ENCODE assay signal across 8 cellular contexts in the genomic region with DNA sequence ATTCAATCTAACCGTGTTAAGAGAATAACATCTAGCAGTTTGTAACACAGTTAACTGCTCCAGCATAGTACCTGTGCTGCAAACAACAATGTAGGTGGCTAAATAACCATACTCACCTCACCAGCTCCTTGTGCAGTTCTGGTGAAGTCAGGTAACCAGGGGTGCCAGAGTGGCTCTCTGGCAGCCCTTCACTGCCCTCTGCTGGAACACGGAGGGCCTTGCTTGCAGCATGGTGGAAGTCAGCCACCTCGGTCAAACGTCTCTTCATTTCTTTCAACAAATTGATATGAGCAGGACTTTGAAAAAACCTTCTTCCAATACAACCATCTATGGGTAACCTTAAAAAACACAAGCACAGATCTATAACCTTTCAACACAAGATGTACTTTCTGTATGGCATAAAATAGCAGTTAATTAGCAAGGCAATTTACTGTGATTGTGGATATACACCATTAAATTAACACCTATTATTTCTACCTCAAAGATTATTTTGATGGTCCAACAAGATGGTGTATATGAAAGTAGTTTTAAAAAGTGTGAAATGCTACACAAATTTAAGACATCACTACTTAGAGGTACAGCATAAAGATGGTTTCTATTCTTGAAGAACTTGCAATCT. TPM values are rescaled to one million over a fixed set of nuclear protein-coding genes. Genes with fewer than 3 reads are reported as not detected.
A peak's percentile ranks its signal among the peaks of the same experiment; 100 is the strongest.
DNase-seq lines count a peak whose midpoint lies in the region; ATAC-seq and TF ChIP-seq lines count a peak whose summit lies in the region.

No MANE protein-coding gene starts in this region.

- ATAC-seq in GM21515 (IDR thresholded peaks at IDR 0.05; ENCODE audit: unreplicated experiment): peak; percentile 62
- ATAC-seq in right lobe of liver: peak; percentile 94 to 96 (median 96)

- H3K27ac ChIP-seq in mammary epithelial cell (ENCODE audit: insufficient read depth, low read depth, low read length) (no peak overlapping the region), right lobe of liver (no peak overlapping the region)

- no peaks in the 10 kb centered on the region for H3K4me1 ChIP-seq in mammary epithelial cell (ENCODE audit: insufficient read depth, low read length)
- no peaks in the 10 kb centered on the region for H3K4me1 ChIP-seq in right lobe of liver

- no peak overlapping the region for H2AFZ ChIP-seq in mammary epithelial cell (ENCODE audit: low read depth, low read length)

- dilution Hi-C loops in mammary epithelial cell (cut with HindIII; ENCODE audit: low sequenced_read_pairs): loop anchor here (25.0 kb wide), 1 partner anchor 223 kb away; no protein-coding TSS in a partner anchor

- in situ Hi-C loops in mammary epithelial cell (cut with MboI; ENCODE audit: low sequenced_read_pairs in 2 of 2): no loop called here

- H3K4me3 ChIP-seq in WI38 (ENCODE audit: low read depth, low read length): no peak overlapping the region
- H3K4me3 ChIP-seq in mammary epithelial cell (replicated peaks in 1 of 3; ENCODE audit: insufficient read depth in 1 of 3, low read depth in 2 of 3, low read length in 3 of 3): no peak overlapping the region
- no peak overlapping the region for H3K4me3 ChIP-seq in right lobe of liver

- H3K9me3 ChIP-seq in mammary epithelial cell (replicated peaks; ENCODE audit: insufficient read depth, low read length) (no peaks in the 10 kb centered on the region), right lobe of liver (no peaks in the 10 kb centered on the region)

- no peaks in the 10 kb centered on the region for H3K79me2 ChIP-seq in mammary epithelial cell (ENCODE audit: insufficient read depth, low read length)

- no peak overlapping the region for H3K4me2 ChIP-seq in mammary epithelial cell (ENCODE audit: insufficient read depth, low read depth, low read length)

- CTCF ChIA-PET in mammary epithelial cell (lab: Charles Lee; ENCODE audit: low non-redundant PET): interaction anchor here (0.5 to 0.8 kb wide), 6 partner anchors 10 to 241 kb away, joined by 3 to 5 read pairs (median 5); no protein-coding TSS in a partner anchor

- peak; percentile 53 for DNase-seq in COLO668 (lab: John Stamatoyannopoulos, UW; ENCODE audit: unreplicated experiment)
- DNase-seq in MV-4-11 (lab: John Stamatoyannopoulos, UW): peak; percentile 6
- DNase-seq in mammary epithelial cell: peak; percentile 32
- peak; percentile 54 to 66 (median 62) for DNase-seq in right lobe of liver
- peak; percentile 29 for DNase-seq in stimulated activated CD8-positive, alpha-beta memory T cell treated with anti-CD3 and anti-CD28 coated beads, Interleukin-15, amount 100 ng/mL, for 24 hours (ENCODE audit: low read depth)
- no peak for DNase-seq in globus pallidus (ENCODE audit: low spot score)

- H3K9ac ChIP-seq in mammary epithelial cell (ENCODE audit: insufficient read depth, low read length): no peak overlapping the region

- no TSS peak for BruUV-seq in mammary epithelial cell (replicated peaks; lab: Mats Ljungman, UMichigan)

- no peak for TF ChIP-seq POLR2A in right lobe of liver (IDR thresholded peaks at IDR 0.05)

- TF ChIP-seq CTCF in WI38 (IDR thresholded peaks at IDR 0.05; ENCODE audit: low read depth, low read length) (peak; percentile 76), mammary epithelial cell (conservative IDR thresholded peaks at IDR 0.05 in 1 of 2, IDR thresholded peaks at IDR 0.05 in 1 of 2; ENCODE audit: extremely low read depth in 1 of 2, insufficient read depth in 1 of 2, low read depth in 1 of 2, low read length in 2 of 2) (peak; percentile 87 to 96), right lobe of liver (IDR thresholded peaks at IDR 0.05) (peak; percentile 59 to 91 (median 83))

- H3K36me3 ChIP-seq in mammary epithelial cell (ENCODE audit: insufficient read depth, low read length) (peaks cover 5% of the 10 kb centered on the region), right lobe of liver (peaks cover 9 to 81% (median 28%) of the 10 kb centered on the region in 4 donors)

- WGBS in mammary epithelial cell (ENCODE audit: low coverage, missing lambda C conversion rate): 71% methylated on average over 4 of the region's 4 CpGs
- 39% methylated on average over 3 of the region's 4 CpGs for WGBS in right lobe of liver (ENCODE audit: insufficient coverage, low coverage, low lambda C conversion rate, missing lambda C conversion rate)

- H3K27me3 ChIP-seq in mammary epithelial cell (ENCODE audit: insufficient read depth, low read length): no peaks in the 10 kb centered on the region
- no peaks in the 10 kb centered on the region for H3K27me3 ChIP-seq in right lobe of liver

- intact Hi-C loops in mammary epithelial cell (cut with micrococcal nuclease) (loop anchor here (1.0 kb wide), 3 partner anchors 64 to 245 kb away; no protein-coding TSS in a partner anchor), right lobe of liver (cut with DNase I) (no loop called here)

- no peaks in the 10 kb centered on the region for H4K20me1 ChIP-seq in mammary epithelial cell (ENCODE audit: insufficient read depth, low read length)

RNA-seq across cellular contexts. Expression of a gene that starts 56.6 kb away (rescaled TPM):
- total RNA-seq in mammary epithelial cell (10 to 100 TPM; 26.3 to 44.8 TPM), right lobe of liver (10 to 100 TPM; 11.6 to 15.2 (median 12.4) TPM)
- polyA plus RNA-seq in mammary epithelial cell: 11.6 TPM
- 43.2 TPM for polyA minus RNA-seq in mammary epithelial cell
